Comparison of ENCODE assay signal across 9 cellular contexts in the genomic region with DNA sequence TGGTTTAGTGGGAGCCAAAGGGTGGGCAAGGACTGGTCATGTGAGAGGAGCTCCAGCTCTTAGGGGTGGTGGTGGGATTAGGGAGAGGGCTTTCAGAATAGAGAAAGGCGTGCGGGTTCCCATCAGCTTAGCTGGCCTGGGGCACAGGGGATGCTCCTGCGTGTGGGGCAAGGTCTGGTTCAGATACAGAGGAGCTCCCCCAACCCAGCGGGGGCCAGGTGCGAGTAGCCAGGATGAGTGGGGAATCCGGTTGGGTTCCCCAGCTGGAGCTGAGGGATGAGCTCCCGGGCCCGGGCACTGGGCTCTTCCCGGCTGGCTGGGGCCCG. TPM values are rescaled to one million over a fixed set of nuclear protein-coding genes. Genes with fewer than 3 reads are reported as not detected.
DNase-seq lines count a peak whose midpoint lies in the region; ATAC-seq, FAIRE-seq and TF ChIP-seq lines count a peak whose summit lies in the region.
"Had no signal": no experiment of that assay in that cellular context is flagged by ENCODE, and none has a peak within 500 bp of the region (broad histone marks: within the 10 kb centered on the region; RNA-seq: fewer than 3 reads in every experiment).

No MANE protein-coding gene starts in this region.

- DNase-seq in CD4-positive, alpha-beta T cell = no peak
- DNase-seq in activated naive CD8-positive, alpha-beta T cell treated with anti-CD3 and anti-CD28 coated beads, Interleukin-2, amount 10 ng/mL, durations not matched to agents 7 days and 5 days = no peak
- DNase-seq in left lung (no peak), thyroid gland (no peak), D721Med (ENCODE audit: insufficient read length, low spot score) (no peak), dermis blood vessel endothelial cell (no peak)
- DNase-seq in activated CD4-positive, CD25-positive, alpha-beta regulatory T cell (lab: John Stamatoyannopoulos, UW) = no peak

- peak overlapping the region; percentile 91 for H3K4me3 Mint-ChIP-seq in CD4-positive, alpha-beta T cell
- H3K4me3 Mint-ChIP-seq in activated naive CD8-positive, alpha-beta T cell treated with anti-CD3 and anti-CD28 coated beads, Interleukin-2, amount 10 ng/mL, durations not matched to agents 7 days and 5 days = peak overlapping the region; percentile 95

- no peak for FAIRE-seq in D721Med (lab: Jason Lieb, UNC)

- H3K9me3 ChIP-seq in CD4-positive, alpha-beta T cell (ENCODE audit: control insufficient read depth, low read length) = no peaks in the 10 kb centered on the region
- H3K9me3 ChIP-seq in left lung (no peaks in the 10 kb centered on the region), thyroid gland (no peaks in the 10 kb centered on the region)

- H3K4me3 ChIP-seq in left lung = peak overlapping the region; percentile 94 to 96
- H3K4me3 ChIP-seq in thyroid gland (replicated peaks in 1 of 3) = peak overlapping the region; percentile 66 to 92 (median 82)

- no peak for TF ChIP-seq CTCF in CD4-positive, alpha-beta T cell (IDR thresholded peaks at IDR 0.05)
- TF ChIP-seq CTCF in left lung (IDR thresholded peaks at IDR 0.05) = no peak
- TF ChIP-seq CTCF in thyroid gland (IDR thresholded peaks at IDR 0.05) = no peak
- TF ChIP-seq CTCF in D721Med (IDR thresholded peaks at IDR 0.05; ENCODE audit: insufficient read depth, missing control alignments) = no peak

- CTCF ChIA-PET in CD4-positive, alpha-beta T cell (lab: Charles Lee) = interaction anchor here (0.7 to 3.0 kb wide), 14 partner anchors 10 to 117 kb away, joined by 3 to 28 read pairs (median 4); a partner anchor contains a TSS

- intact Hi-C loops in CD4-positive, alpha-beta T cell (cut with DNase I, micrococcal nuclease) = loop anchor here (2.0 to 5.0 kb wide), 3 partner anchors 32 to 66 kb away; a partner anchor contains a TSS
- intact Hi-C loops in left lung (cut with DNase I) (no loop called here), thyroid gland (cut with DNase I) (loop anchor here (5.0 to 10.0 kb wide), 2 partner anchors 46 to 74 kb away; a partner anchor contains a TSS)

- H3K36me3 ChIP-seq in left lung (no peaks in the 10 kb centered on the region), thyroid gland (no peaks in the 10 kb centered on the region)

- H3K27ac ChIP-seq in CD4-positive, alpha-beta T cell (ENCODE audit: low read depth, low read length) = peak overlapping the region; percentile 81
- H3K27ac ChIP-seq in left lung (peak overlapping the region; percentile 74 to 88), thyroid gland (peak overlapping the region; percentile 39 to 75 (median 67))

- POLR2A ChIA-PET in CD4-positive, alpha-beta T cell (lab: Charles Lee) = interaction anchor here (0.5 to 8.5 kb wide), 22 partner anchors 9 to 229 kb away, joined by 3 to 131 read pairs (median 8); a partner anchor contains a TSS
- POLR2A ChIA-PET in activated naive CD8-positive, alpha-beta T cell treated with anti-CD3 and anti-CD28 coated beads, Interleukin-2, amount 10 ng/mL, durations not matched to agents 7 days and 5 days (lab: Charles Lee) = interaction anchor here (0.7 to 6.1 kb wide), 22 partner anchors 8 to 229 kb away, joined by 3 to 145 read pairs (median 5); a partner anchor contains a TSS

- no peaks in the 10 kb centered on the region for H3K9me3 Mint-ChIP-seq in CD4-positive, alpha-beta T cell
- H3K9me3 Mint-ChIP-seq in activated naive CD8-positive, alpha-beta T cell treated with anti-CD3 and anti-CD28 coated beads, Interleukin-2, amount 10 ng/mL, durations not matched to agents 7 days and 5 days = no peaks in the 10 kb centered on the region

- peak overlapping the region; percentile 88 for H3K27ac Mint-ChIP-seq in CD4-positive, alpha-beta T cell
- peak overlapping the region; percentile 75 for H3K27ac Mint-ChIP-seq in activated naive CD8-positive, alpha-beta T cell treated with anti-CD3 and anti-CD28 coated beads, Interleukin-2, amount 10 ng/mL, durations not matched to agents 7 days and 5 days

- peaks cover 43% of the 10 kb centered on the region for H3K4me1 Mint-ChIP-seq in CD4-positive, alpha-beta T cell (ENCODE audit: low read depth)
- H3K4me1 Mint-ChIP-seq in activated naive CD8-positive, alpha-beta T cell treated with anti-CD3 and anti-CD28 coated beads, Interleukin-2, amount 10 ng/mL, durations not matched to agents 7 days and 5 days = peaks cover 23% of the 10 kb centered on the region

- peaks cover 13 to 50% of the 10 kb centered on the region in 2 donors for H3K4me1 ChIP-seq in left lung
- H3K4me1 ChIP-seq in thyroid gland = peaks cover 25 to 52% of the 10 kb centered on the region in 2 donors

- H3K36me3 Mint-ChIP-seq in CD4-positive, alpha-beta T cell (ENCODE audit: low read depth) = no peaks in the 10 kb centered on the region
- H3K36me3 Mint-ChIP-seq in activated naive CD8-positive, alpha-beta T cell treated with anti-CD3 and anti-CD28 coated beads, Interleukin-2, amount 10 ng/mL, durations not matched to agents 7 days and 5 days = peaks cover 4% of the 10 kb centered on the region

- no peak for ATAC-seq in CD4-positive, alpha-beta T cell (ENCODE audit: poor library complexity)
- ATAC-seq in HG03097 (IDR thresholded peaks at IDR 0.05; ENCODE audit: low FRiP score, unreplicated experiment) (peak; percentile 4), left lung (peak; percentile 0)
- ATAC-seq in activated naive CD8-positive, alpha-beta T cell treated with anti-CD3 and anti-CD28 coated beads, Interleukin-2, amount 10 ng/mL, durations not matched to agents 7 days and 5 days (ENCODE audit: low read depth) = no peak

- H3K27me3 ChIP-seq in CD4-positive, alpha-beta T cell (ENCODE audit: control insufficient read depth, insufficient read depth, low read length) = no peaks in the 10 kb centered on the region
- H3K27me3 ChIP-seq in left lung (no peaks in the 10 kb centered on the region), thyroid gland (no peaks in the 10 kb centered on the region)

- no peak for TF ChIP-seq POLR2A in thyroid gland (IDR thresholded peaks at IDR 0.05)

- 4 to 17% methylated on average over 3 to 5 of the region's 10 CpGs for WGBS in thyroid gland, 2 donors

- no peaks in the 10 kb centered on the region for H3K27me3 Mint-ChIP-seq in CD4-positive, alpha-beta T cell
- no peaks in the 10 kb centered on the region for H3K27me3 Mint-ChIP-seq in activated naive CD8-positive, alpha-beta T cell treated with anti-CD3 and anti-CD28 coated beads, Interleukin-2, amount 10 ng/mL, durations not matched to agents 7 days and 5 days

RNA-seq across cellular contexts. Expression of a gene that starts 0.6 kb away (rescaled TPM):
- total RNA-seq in CD4-positive, alpha-beta T cell = 10 to 100 TPM; 49.9 to 52.4 TPM
- 10 to 100 TPM; 63.2 to 69.1 TPM for total RNA-seq in activated naive CD8-positive, alpha-beta T cell treated with anti-CD3 and anti-CD28 coated beads, Interleukin-2, amount 10 ng/mL, durations not matched to agents 7 days and 5 days
- total RNA-seq in left lung = 10 to 100 TPM; 45.9 to 51.8 TPM
- total RNA-seq in thyroid gland = 100 to 1,000 TPM in 1 of 4 donors, 10 to 100 TPM in 3; 69.0 to 138 (median 95.8) TPM
- 30.6 and 40.9 TPM in 2 replicates for total RNA-seq in dermis blood vessel endothelial cell

RNA-seq across cellular contexts. Expression of a gene that starts 13.3 kb away (rescaled TPM):
- total RNA-seq in CD4-positive, alpha-beta T cell = 1 to 10 TPM; 7.5 to 8.5 TPM
- 1 to 10 TPM; 2.8 to 3.0 TPM for total RNA-seq in activated naive CD8-positive, alpha-beta T cell treated with anti-CD3 and anti-CD28 coated beads, Interleukin-2, amount 10 ng/mL, durations not matched to agents 7 days and 5 days
- total RNA-seq in left lung (1 to 10 TPM; 2.0 to 2.7 TPM), thyroid gland (1 to 10 TPM in 1 of 4 donors, under 1 TPM in 2, not detected in 1; 0.33 to 6.4 (median 0.39) TPM), dermis blood vessel endothelial cell (1.0 and 4.9 TPM in 2 replicates)

RNA-seq across cellular contexts. Expression of a gene that starts 14.4 kb away (rescaled TPM):
- 100 to 1,000 TPM; 115 to 117 TPM for total RNA-seq in CD4-positive, alpha-beta T cell
- 100 to 1,000 TPM; 161 to 166 TPM for total RNA-seq in activated naive CD8-positive, alpha-beta T cell treated with anti-CD3 and anti-CD28 coated beads, Interleukin-2, amount 10 ng/mL, durations not matched to agents 7 days and 5 days
- total RNA-seq in left lung (10 to 100 TPM; 61.7 to 68.2 TPM), thyroid gland (100 to 1,000 TPM in 1 of 4 donors, 10 to 100 TPM in 3; 58.2 to 100 (median 83.2) TPM), dermis blood vessel endothelial cell (81.0 and 124 TPM in 2 replicates)

RNA-seq across cellular contexts. Expression of a gene that starts 15.9 kb away (rescaled TPM):
- total RNA-seq in CD4-positive, alpha-beta T cell = not detected
- not detected for total RNA-seq in activated naive CD8-positive, alpha-beta T cell treated with anti-CD3 and anti-CD28 coated beads, Interleukin-2, amount 10 ng/mL, durations not matched to agents 7 days and 5 days
- total RNA-seq in left lung (not detected), thyroid gland (not detected), dermis blood vessel endothelial cell (under 0.01 TPM in 1 of 2 replicates, not detected in the other)
- total RNA-seq: pulmonary artery endothelial cell had no signal

RNA-seq across cellular contexts. Expression of a gene that starts 25.2 kb away (rescaled TPM):
- total RNA-seq in CD4-positive, alpha-beta T cell = 10 to 100 TPM; 25.8 to 30.2 TPM
- total RNA-seq in activated naive CD8-positive, alpha-beta T cell treated with anti-CD3 and anti-CD28 coated beads, Interleukin-2, amount 10 ng/mL, durations not matched to agents 7 days and 5 days = 100 to 1,000 TPM; 168 to 195 TPM
- total RNA-seq in left lung (100 to 1,000 TPM; 111 to 119 TPM), thyroid gland (100 to 1,000 TPM in 1 of 4 donors, 10 to 100 TPM in 3; 73.9 to 102 (median 81.3) TPM), dermis blood vessel endothelial cell (213 and 279 TPM in 2 replicates)

Comparison
In these comparisons a context has a peak if more than half of its experiments do, and no peak if none do; other contexts are left out.
1. ATAC-seq: peak in HG03097 (single experiment) and left lung (single experiment); none in CD4-positive, alpha-beta T cell (single experiment) and activated naive CD8-positive, alpha-beta T cell treated with anti-CD3 and anti-CD28 coated beads, Interleukin-2, amount 10 ng/mL, durations not matched to agents 7 days and 5 days (single experiment).
2. intact Hi-C loops: an anchor here in CD4-positive, alpha-beta T cell (2.0 to 5.0 kb wide) and thyroid gland (5.0 to 10.0 kb wide); none called in left lung.
3. Peak in every context shown above with its lines, with median percentiles within 50 percentile points of each other: H3K27ac ChIP-seq.